In the genomic region with DNA sequence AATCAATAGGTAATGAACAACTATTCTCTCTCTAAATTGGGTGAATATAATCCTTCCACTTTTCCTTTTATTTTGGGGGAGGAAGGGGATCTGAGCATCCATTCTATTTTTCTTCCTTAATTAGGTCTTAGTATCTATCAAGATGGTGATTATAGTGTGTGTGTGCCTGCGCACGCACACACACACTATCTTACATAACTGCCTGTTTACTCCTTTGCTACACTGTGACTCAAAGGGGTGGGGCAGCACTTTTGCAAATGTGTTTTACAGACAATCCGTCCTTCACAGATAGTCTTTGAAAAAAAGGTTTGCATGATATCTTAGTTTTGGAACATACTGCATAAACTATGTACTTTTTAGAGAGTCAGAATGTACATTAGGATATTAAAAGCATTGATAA, we compare ENCODE assay signal across 1 cellular context.
TF ChIP-seq lines count a peak whose summit lies in the region.

No MANE protein-coding gene starts in this region.

TF ChIP-seq in IMR-90, 13 proteins besides CTCF, POLR2A, EP300 and RAD21 (continued from another document):
- TF ChIP-seq BHLHE40 (IDR thresholded peaks at IDR 0.05; ENCODE audit: low read depth, low read length) (no peak), NFE2L2 (IDR thresholded peaks at IDR 0.05; ENCODE audit: low read depth, low read length) (no peak)
